Comparison of ENCODE assay signal across 19 cellular contexts in genomic region chr12:26461799-26462198, GRCh38.
"Had no signal": no experiment of that assay in that cellular context is flagged by ENCODE, and none has a peak within 500 bp of the region (broad histone marks: within the 10 kb centered on the region; RNA-seq: fewer than 3 reads in every experiment).

No MANE protein-coding gene starts in this region.

- H3K4me1 ChIP-seq: adrenal gland, prostate gland, right atrium auricular region, stomach had no signal

- H3K27me3 Mint-ChIP-seq: activated CD4-positive, alpha-beta T cell treated with anti-CD3 and anti-CD28 coated beads for 36 hours; naive B cell had no signal

- ATAC-seq: activated CD4-positive, alpha-beta T cell treated with anti-CD3 and anti-CD28 coated beads for 36 hours; activated naive CD4-positive, alpha-beta T cell treated with anti-CD3 and anti-CD28 coated beads, Interleukin-2, amount 50 U/mL, for 72 hours; gastrocnemius medialis; mucosa of descending colon had no signal

- H3K27ac Mint-ChIP-seq: activated CD4-positive, alpha-beta T cell treated with anti-CD3 and anti-CD28 coated beads for 36 hours; activated naive CD4-positive, alpha-beta T cell treated with anti-CD3 and anti-CD28 coated beads, Interleukin-2, amount 50 U/mL, for 72 hours; naive B cell; T-helper 2 cell treated with Interferon-gamma antibody and Interleukin-4, amounts not matched to agents 5 μg/mL and 100 μg/mL, for 36 hours had no signal

- H3K27me3 ChIP-seq: adrenal gland, gastrocnemius medialis, right atrium auricular region, stomach had no signal

- H3K4me3 Mint-ChIP-seq: activated CD4-positive, alpha-beta T cell treated with anti-CD3 and anti-CD28 coated beads for 36 hours; naive B cell; T-helper 2 cell treated with Interferon-gamma antibody and Interleukin-4, amounts not matched to agents 5 μg/mL and 100 μg/mL, for 36 hours had no signal

- H3K4me1 Mint-ChIP-seq: activated CD4-positive, alpha-beta T cell treated with anti-CD3 and anti-CD28 coated beads for 36 hours had no signal

- H3K4me3 ChIP-seq: adrenal gland, gastrocnemius medialis, mucosa of descending colon, prostate gland, right atrium auricular region, stomach, thoracic aorta had no signal

- DNase-seq: activated CD4-positive, alpha-beta T cell treated with anti-CD3 and anti-CD28 coated beads for 36 hours; activated CD4-positive, alpha-beta T cell treated with anti-CD3 and anti-CD28 coated beads, Interleukin-2, amount 50 U/mL, for 48 hours; activated gamma-delta T cell treated with Interleukin-2 at 50 U/mL for 16 hours; adrenal gland; effector CD4-positive, alpha-beta T cell; gastrocnemius medialis; head of caudate nucleus; mesenchymal stem cell; mucosa of descending colon; naive B cell; stimulated activated CD4-positive, alpha-beta T cell treated with anti-CD3 and anti-CD28 coated beads, Interleukin-12 subunit alpha, Interleukin-12 subunit beta, amount 100 ng/mL, for 4 hours; stimulated activated CD4-positive, alpha-beta T cell treated with anti-CD3 and anti-CD28 coated beads, Interleukin-1b, Interleukin-23, amount 100 ng/mL, for 48 hours; stimulated activated CD8-positive, alpha-beta memory T cell treated with anti-CD3 and anti-CD28 coated beads, Interleukin-4, amount 100 ng/mL, for 48 hours; stomach had no signal

- H3K27ac ChIP-seq: adrenal gland, gastrocnemius medialis, prostate gland, right atrium auricular region, stomach, thoracic aorta had no signal

- H3K36me3 ChIP-seq: gastrocnemius medialis, prostate gland, right atrium auricular region, thoracic aorta had no signal

- H3K9me3 ChIP-seq: adrenal gland, gastrocnemius medialis, mucosa of descending colon, prostate gland, right atrium auricular region, stomach, thoracic aorta had no signal

- H3K9me3 Mint-ChIP-seq: T-helper 2 cell treated with Interferon-gamma antibody and Interleukin-4, amounts not matched to agents 5 μg/mL and 100 μg/mL, for 36 hours had no signal
